In the genomic region with DNA sequence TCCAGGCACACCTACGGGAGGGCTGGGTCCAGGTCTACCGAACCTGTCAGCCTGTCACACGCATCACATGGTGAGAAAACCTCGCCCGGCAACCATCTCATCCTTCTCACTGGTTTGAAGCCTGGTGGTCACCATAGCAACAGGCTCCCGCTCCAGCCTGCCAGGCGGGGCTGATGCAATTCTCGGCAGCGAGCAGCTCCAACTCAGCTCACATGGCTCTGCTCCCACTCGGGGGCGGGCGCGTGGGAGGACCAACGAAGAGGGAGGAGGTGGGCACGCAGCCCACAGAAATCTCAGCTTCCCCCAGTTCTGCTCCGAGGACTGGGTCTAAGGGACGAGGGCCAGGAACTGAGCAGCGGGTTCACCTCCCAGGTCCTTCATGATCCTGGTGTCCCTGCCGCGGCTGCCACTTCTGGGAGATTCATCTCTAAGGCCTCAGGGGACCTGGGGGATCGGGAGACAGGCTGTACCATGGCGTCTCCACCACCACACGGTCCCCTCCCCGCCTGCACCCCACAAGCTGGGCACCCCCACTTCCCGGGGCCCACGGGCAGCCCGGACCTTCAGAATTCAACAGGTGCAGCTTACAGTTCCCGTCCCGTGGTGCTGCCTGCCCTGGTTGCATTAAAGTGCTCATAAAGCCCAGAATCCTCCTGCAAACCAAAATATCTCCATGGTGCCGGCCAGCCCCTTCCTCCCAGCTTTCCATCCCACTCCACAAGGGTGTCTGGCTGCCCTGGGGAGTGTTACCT, we compare ENCODE assay signal across 8 cellular contexts.
DNase-seq lines count a peak whose midpoint lies in the region; ATAC-seq and TF ChIP-seq lines count a peak whose summit lies in the region.

No MANE protein-coding gene starts in this region.

- DNase-seq in NCI-H69 (lab: John Stamatoyannopoulos, UW): peak; percentile 73
- DNase-seq in fibroblast of gingiva (ENCODE audit: low read depth): peak; percentile 75
- DNase-seq in nucleus accumbens (lab: John Stamatoyannopoulos, UW): peak in 54 of 56 donors; percentile 20 to 96 (median 76)
- no peak for DNase-seq in NCI-H774 (lab: John Stamatoyannopoulos, UW)

- H3K27ac ChIP-seq in HEK293 (ENCODE audit: extremely low read depth, low read depth, low read length): no peak overlapping the region

- POLR2A ChIA-PET in HEK293 (lab: Yijun Ruan, JAX): interaction anchor here (0.6 kb wide), 1 partner anchor 68 kb away, joined by 3 read pairs; no protein-coding TSS in a partner anchor

- CTCF ChIA-PET in HEK293 (lab: Yijun Ruan, JAX): interaction anchor here (0.5 to 0.9 kb wide), 2 partner anchors 12 to 453 kb away, joined by 3 read pairs; no protein-coding TSS in a partner anchor

- no peaks in the 10 kb centered on the region for H3K4me1 ChIP-seq in HEK293 (ENCODE audit: control insufficient read depth, insufficient read depth, low read length)

- no peak overlapping the region for H3K4me3 ChIP-seq in HEK293 (ENCODE audit: low read depth, low read length)

- H3K9me3 ChIP-seq in HEK293 (ENCODE audit: control insufficient read depth, insufficient read depth, low read depth, low read length): no peaks in the 10 kb centered on the region

- peaks cover 0 to 25% of the 10 kb centered on the region in 2 experiments; a peak in 2 of 3 replicates for H3K36me3 ChIP-seq in HEK293 (ENCODE audit: control insufficient read depth in 2 of 2, insufficient read depth in 1 of 2, low read length in 2 of 2)

- ATAC-seq in GM18519 (IDR thresholded peaks at IDR 0.05; ENCODE audit: low FRiP score, unreplicated experiment): no peak
- ATAC-seq in GM21723 (IDR thresholded peaks at IDR 0.05; ENCODE audit: unreplicated experiment): no peak
- ATAC-seq in HG03025 (IDR thresholded peaks at IDR 0.05; ENCODE audit: low FRiP score, unreplicated experiment): no peak

- no peak for TF ChIP-seq CTCF in HEK293 (tag by site-specific recombination; IDR thresholded peaks at IDR 0.05)

TF ChIP-seq in HEK293, 187 proteins besides CTCF, POLR2A, EP300 and RAD21 (continues in another document):
- TF ChIP-seq SETDB1 (IDR thresholded peaks at IDR 0.05; ENCODE audit: insufficient read length, low read length): no peak
- no peak for TF ChIP-seq ZNF248 (tag by site-specific recombination; IDR thresholded peaks at IDR 0.05)
- TF ChIP-seq, protein P1, sequence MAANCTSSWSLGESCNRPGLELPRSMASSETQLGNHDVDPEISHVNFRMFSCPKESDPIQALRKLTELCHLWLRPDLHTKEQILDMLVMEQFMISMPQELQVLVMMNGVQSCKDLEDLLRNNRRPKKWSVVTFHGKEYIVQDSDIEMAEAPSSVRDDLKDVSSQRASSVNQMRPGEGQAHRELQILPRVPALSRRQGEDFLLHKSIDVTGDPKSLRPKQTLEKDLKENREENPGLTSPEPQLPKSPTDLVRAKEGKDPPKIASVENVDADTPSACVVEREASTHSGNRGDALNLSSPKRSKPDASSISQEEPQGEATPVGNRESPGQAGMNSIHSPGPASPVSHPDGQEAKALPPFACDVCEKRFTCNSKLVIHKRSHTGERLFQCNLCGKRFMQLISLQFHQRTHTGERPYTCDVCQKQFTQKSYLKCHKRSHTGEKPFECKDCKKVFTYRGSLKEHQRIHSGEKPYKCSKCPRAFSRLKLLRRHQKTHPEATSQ (tag by site-specific recombination; IDR thresholded peaks at IDR 0.05): no peak
- TF ChIP-seq, protein P2, sequence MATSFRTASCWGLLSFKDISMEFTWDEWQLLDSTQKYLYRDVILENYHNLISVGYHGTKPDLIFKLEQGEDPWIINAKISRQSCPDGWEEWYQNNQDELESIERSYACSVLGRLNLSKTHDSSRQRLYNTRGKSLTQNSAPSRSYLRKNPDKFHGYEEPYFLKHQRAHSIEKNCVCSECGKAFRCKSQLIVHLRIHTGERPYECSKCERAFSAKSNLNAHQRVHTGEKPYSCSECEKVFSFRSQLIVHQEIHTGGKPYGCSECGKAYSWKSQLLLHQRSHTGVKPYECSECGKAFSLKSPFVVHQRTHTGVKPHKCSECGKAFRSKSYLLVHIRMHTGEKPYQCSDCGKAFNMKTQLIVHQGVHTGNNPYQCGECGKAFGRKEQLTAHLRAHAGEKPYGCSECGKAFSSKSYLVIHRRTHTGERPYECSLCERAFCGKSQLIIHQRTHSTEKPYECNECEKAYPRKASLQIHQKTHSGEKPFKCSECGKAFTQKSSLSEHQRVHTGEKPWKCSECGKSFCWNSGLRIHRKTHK (tag by site-specific recombination; IDR thresholded peaks at IDR 0.05): no peak
- TF ChIP-seq GLIS2 (tag by site-specific recombination; IDR thresholded peaks at IDR 0.05): no peak
- TF ChIP-seq, protein P3, sequence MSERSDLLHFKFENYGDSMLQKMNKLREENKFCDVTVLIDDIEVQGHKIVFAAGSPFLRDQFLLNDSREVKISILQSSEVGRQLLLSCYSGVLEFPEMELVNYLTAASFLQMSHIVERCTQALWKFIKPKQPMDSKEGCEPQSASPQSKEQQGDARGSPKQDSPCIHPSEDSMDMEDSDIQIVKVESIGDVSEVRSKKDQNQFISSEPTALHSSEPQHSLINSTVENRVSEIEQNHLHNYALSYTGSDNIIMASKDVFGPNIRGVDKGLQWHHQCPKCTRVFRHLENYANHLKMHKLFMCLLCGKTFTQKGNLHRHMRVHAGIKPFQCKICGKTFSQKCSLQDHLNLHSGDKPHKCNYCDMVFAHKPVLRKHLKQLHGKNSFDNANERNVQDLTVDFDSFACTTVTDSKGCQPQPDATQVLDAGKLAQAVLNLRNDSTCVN (tag by site-specific recombination; optimal IDR thresholded peaks at IDR 0.05): no peak
- no peak for TF ChIP-seq ZBTB20 (tag by site-specific recombination; IDR thresholded peaks at IDR 0.05)
- TF ChIP-seq, protein P4, sequence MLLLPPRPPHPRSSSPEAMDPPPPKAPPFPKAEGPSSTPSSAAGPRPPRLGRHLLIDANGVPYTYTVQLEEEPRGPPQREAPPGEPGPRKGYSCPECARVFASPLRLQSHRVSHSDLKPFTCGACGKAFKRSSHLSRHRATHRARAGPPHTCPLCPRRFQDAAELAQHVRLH (tag by site-specific recombination; IDR thresholded peaks at IDR 0.05): no peak
- no peak for TF ChIP-seq ZNF658 (tag by site-specific recombination; IDR thresholded peaks at IDR 0.05)
- no peak for TF ChIP-seq ZNF292 (tag by site-specific recombination; IDR thresholded peaks at IDR 0.05; ENCODE audit: borderline replicate concordance, low read depth)
- no peak for TF ChIP-seq ZNF175 (tag by site-specific recombination; IDR thresholded peaks at IDR 0.05)
- TF ChIP-seq ZNF776 (tag by site-specific recombination; IDR thresholded peaks at IDR 0.05; ENCODE audit: borderline replicate concordance): no peak
- TF ChIP-seq ZNF488 (tag by site-specific recombination; IDR thresholded peaks at IDR 0.05): no peak
- peak; percentile 99 for TF ChIP-seq ZFHX2 (tag by site-specific recombination; conservative IDR thresholded peaks at IDR 0.05)
- no peak for TF ChIP-seq BCL11A (tag by site-specific recombination; IDR thresholded peaks at IDR 0.05; ENCODE audit: low read depth)
- no peak for TF ChIP-seq HOXC10 (CRISPR knock-in tag; IDR thresholded peaks at IDR 0.05)
- TF ChIP-seq ZNF416 (tag by site-specific recombination; IDR thresholded peaks at IDR 0.05): no peak
- TF ChIP-seq ZNF140 (tag by site-specific recombination; IDR thresholded peaks at IDR 0.05): no peak
- TF ChIP-seq ZNF529 (tag by site-specific recombination; IDR thresholded peaks at IDR 0.05; ENCODE audit: insufficient replicate concordance): no peak
- TF ChIP-seq ZNF621 (tag by site-specific recombination; IDR thresholded peaks at IDR 0.05): no peak
- TF ChIP-seq ZNF677 (tag by site-specific recombination; IDR thresholded peaks at IDR 0.05): no peak
- TF ChIP-seq, protein P5, sequence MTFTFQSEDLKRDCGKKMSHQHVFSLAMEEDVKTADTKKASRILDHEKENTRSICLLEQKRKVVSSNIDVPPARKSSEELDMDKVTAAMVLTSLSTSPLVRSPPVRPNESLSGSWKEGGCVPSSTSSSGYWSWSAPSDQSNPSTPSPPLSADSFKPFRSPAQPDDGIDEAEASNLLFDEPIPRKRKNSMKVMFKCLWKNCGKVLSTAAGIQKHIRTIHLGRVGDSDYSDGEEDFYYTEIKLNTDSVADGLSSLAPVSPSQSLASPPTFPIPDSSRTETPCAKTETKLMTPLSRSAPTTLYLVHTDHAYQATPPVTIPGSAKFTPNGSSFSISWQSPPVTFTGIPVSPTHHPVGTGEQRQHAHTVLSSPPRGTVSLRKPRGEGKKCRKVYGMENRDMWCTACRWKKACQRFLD (tag by site-specific recombination; IDR thresholded peaks at IDR 0.05): no peak
- 0 out of 2 replicates have a peak, but pooled peaks have one; percentile 13 for TF ChIP-seq ZNF692 (tag by site-specific recombination; IDR thresholded peaks at IDR 0.05)
- TF ChIP-seq SCRT1 (tag by site-specific recombination; IDR thresholded peaks at IDR 0.05; ENCODE audit: borderline replicate concordance): peak; percentile 70
